In genomic region chr1:120811822-120812221, GRCh38 we compare ENCODE assay signal across 8 cellular contexts.
A peak's percentile ranks its signal among the peaks of the same experiment; 100 is the strongest.
DNase-seq lines count a peak whose midpoint lies in the region; ATAC-seq and TF ChIP-seq lines count a peak whose summit lies in the region.
"Not testable (repeated sequence)": the region's sequence is repeated elsewhere in the genome, so short reads cannot be mapped to it uniquely, and the experiment has no call there.

No MANE protein-coding gene starts in this region.

- TF ChIP-seq RAD21 in IMR-90 (IDR thresholded peaks at IDR 0.05; ENCODE audit: low read length), result not testable (repeated sequence)

- not testable (repeated sequence) for H3K4me1 Mint-ChIP-seq in nephron progenitor cell

- not testable (repeated sequence) for H3K79me1 ChIP-seq in IMR-90 (ENCODE audit: low read depth in 1 of 2, low read length in 2 of 2)

- H4K91ac ChIP-seq in IMR-90 (ENCODE audit: insufficient read depth, low read depth, low read length), result not testable (repeated sequence)

- H2AFZ ChIP-seq in IMR-90 (replicated peaks; ENCODE audit: low read length, poor library complexity); OCI-LY7 (ENCODE audit: low read length): not testable (repeated sequence)

- intact Hi-C loops in IMR-90 (cut with micrococcal nuclease); OCI-LY7 (cut with micrococcal nuclease; ENCODE audit: unreplicated experiment); head of caudate nucleus (cut with DNase I): not testable (repeated sequence)

- H3K9me1 ChIP-seq in IMR-90 (ENCODE audit: insufficient read depth, low read length), result not testable (repeated sequence)

- H2BK120ac ChIP-seq in IMR-90 (ENCODE audit: low read depth, low read length), result not testable (repeated sequence)

- not testable (repeated sequence) for H3K27ac ChIP-seq in IMR-90 (ENCODE audit: insufficient read depth, low read length); OCI-LY7 (ENCODE audit: low read depth, low read length, poor library complexity, severe bottlenecking); brain microvascular endothelial cell

- not testable (repeated sequence) for H3K9ac ChIP-seq in IMR-90 (ENCODE audit: low read depth, low read length)

- H2BK5ac ChIP-seq in IMR-90 (ENCODE audit: low read depth, low read length, poor library complexity, severe bottlenecking), result not testable (repeated sequence)

- in situ Hi-C loops in IMR-90 (cut with MboI; ENCODE audit: low sequenced_read_pairs); brain microvascular endothelial cell (cut with HindIII; ENCODE audit: low pct_ligation_motif_present, low sequenced_read_pairs): not testable (repeated sequence)

- H3K79me2 ChIP-seq in OCI-LY7 (ENCODE audit: insufficient read depth, low read depth, low read length), result not testable (repeated sequence)

- H2AK5ac ChIP-seq in IMR-90 (ENCODE audit: low read depth, low read length), result not testable (repeated sequence)

- H3K27me3 Mint-ChIP-seq in nephron progenitor cell (ENCODE audit: low read depth, poor library complexity), result not testable (repeated sequence)

- not testable (repeated sequence) for H3K27ac Mint-ChIP-seq in nephron progenitor cell

- H4K5ac ChIP-seq in IMR-90 (ENCODE audit: low read depth, low read length), result not testable (repeated sequence)

- not testable (repeated sequence) for BruUV-seq in IMR-90 (replicated peaks; lab: Mats Ljungman, UMichigan); OCI-LY7 (replicated peaks; lab: Mats Ljungman, UMichigan)

- not testable (repeated sequence) for H2BK20ac ChIP-seq in IMR-90 (ENCODE audit: low read depth, low read length)

- TF ChIP-seq CTCF in IMR-90 (conservative IDR thresholded peaks at IDR 0.05; ENCODE audit: low read depth, low read length) (peak; percentile 34), OCI-LY7 (conservative IDR thresholded peaks at IDR 0.05; ENCODE audit: low read length) (peak; percentile 50), brain microvascular endothelial cell (IDR thresholded peaks at IDR 0.05; ENCODE audit: low read depth, low read length, missing control alignments) (peak; percentile 45), nephron progenitor cell (IDR thresholded peaks at IDR 0.05) (peak; percentile 48)

- not testable (repeated sequence) for H3K9me2 ChIP-seq in OCI-LY7 (ENCODE audit: insufficient read depth, low read length)

- H4K8ac ChIP-seq in IMR-90 (ENCODE audit: low read depth in 2 of 2, low read length in 2 of 2), result not testable (repeated sequence)

- no CpG with 5 or more reads among the region's 10 CpGs for WGBS in IMR-90 (ENCODE audit: extremely low coverage in 2 of 2, insufficient read length in 1 of 2), 2 experiments

- not testable (repeated sequence) for H3K4me3 Mint-ChIP-seq in nephron progenitor cell

- POLR2A ChIA-PET in IMR-90 (lab: Charles Lee; ENCODE audit: unreplicated experiment); OCI-LY7 (lab: Charles Lee): not testable (repeated sequence)

- H3K36me3 ChIP-seq in IMR-90 (ENCODE audit: control insufficient read depth, insufficient read depth, low read length); OCI-LY7 (ENCODE audit: insufficient read depth, low read length); brain microvascular endothelial cell (replicated peaks): not testable (repeated sequence)

- H3K14ac ChIP-seq in IMR-90 (replicated peaks; ENCODE audit: low read depth, low read length), result not testable (repeated sequence)

- H3K27me3 ChIP-seq in IMR-90 (ENCODE audit: control insufficient read depth, insufficient read depth, low read length); brain microvascular endothelial cell (replicated peaks): not testable (repeated sequence)

- H3K4me3 ChIP-seq in IMR-90 (ENCODE audit: insufficient read depth, low read depth, low read length); OCI-LY7 (ENCODE audit: low read depth, low read length, poor library complexity, severe bottlenecking); brain microvascular endothelial cell (ENCODE audit: low read depth, low read length): not testable (repeated sequence)

- dilution Hi-C loops in IMR-90 (cut with HindIII; ENCODE audit: low sequenced_read_pairs, unreplicated experiment), result not testable (repeated sequence)

- not testable (repeated sequence) for H3K9me3 ChIP-seq in IMR-90 (ENCODE audit: control insufficient read depth, insufficient read depth, low read length); OCI-LY7 (ENCODE audit: low read length)

- peak; percentile 15 for DNase-seq in COR-L47 (lab: John Stamatoyannopoulos, UW)
- DNase-seq in IMR-90, result peak; percentile 26
- not testable (repeated sequence) for DNase-seq in OCI-LY7 (ENCODE audit: low spot score)
- peak; percentile 47 to 60 for DNase-seq in activated CD4-positive, alpha-beta T cell treated with anti-CD3 and anti-CD28 coated beads, Interleukin-2, amount 50 U/mL, for 48 hours
- peak; percentile 62 for DNase-seq in brain microvascular endothelial cell
- DNase-seq in head of caudate nucleus, result peak in 37 of 42 donors; percentile 1 to 73 (median 33)
- peak; percentile 53 for DNase-seq in nephron progenitor cell
- peak; percentile 11 for DNase-seq in stimulated activated naive CD4-positive, alpha-beta T cell treated with Interleukin-2 at 50 U/mL for 16 hours (lab: John Stamatoyannopoulos, UW)

- not testable (repeated sequence) for H3K9me3 Mint-ChIP-seq in nephron progenitor cell

- H3K4me1 ChIP-seq in IMR-90 (ENCODE audit: control insufficient read depth, insufficient read depth, low read length); OCI-LY7 (ENCODE audit: insufficient read depth, low read length, poor library complexity, severe bottlenecking): not testable (repeated sequence)

- not testable (repeated sequence) for H2AK9ac ChIP-seq in IMR-90 (replicated peaks; ENCODE audit: low read depth, low read length, poor library complexity)

- not testable (repeated sequence) for ATAC-seq in IMR-90 (ENCODE audit: low read depth)

- TF ChIP-seq POLR2A in IMR-90 (IDR thresholded peaks at IDR 0.05; ENCODE audit: low read depth, low read length), result not testable (repeated sequence)

- not testable (repeated sequence) for H3K36me3 Mint-ChIP-seq in nephron progenitor cell (ENCODE audit: low read depth)

- not testable (repeated sequence) for H3K18ac ChIP-seq in IMR-90 (ENCODE audit: low read depth, low read length)

- H3K4ac ChIP-seq in IMR-90 (ENCODE audit: low read depth, low read length), result not testable (repeated sequence)

- not testable (repeated sequence) for H3K4me2 ChIP-seq in IMR-90 (ENCODE audit: low read depth, low read length); OCI-LY7 (ENCODE audit: low read length)

- not testable (repeated sequence) for H3K56ac ChIP-seq in IMR-90 (ENCODE audit: extremely low read depth, insufficient read depth, low read length)

- CTCF ChIA-PET in IMR-90 (lab: Yijun Ruan, JAX); OCI-LY7 (lab: Charles Lee; ENCODE audit: unreplicated experiment): not testable (repeated sequence)

- not testable (repeated sequence) for H3K23ac ChIP-seq in IMR-90 (ENCODE audit: low read depth, low read length)

- not testable (repeated sequence) for H4K20me1 ChIP-seq in IMR-90 (ENCODE audit: insufficient read depth, low read length); OCI-LY7 (ENCODE audit: insufficient read depth, low read length)

- H2BK15ac ChIP-seq in IMR-90 (ENCODE audit: low read depth, low read length), result not testable (repeated sequence)

TF ChIP-seq in IMR-90, 13 proteins besides CTCF, POLR2A, EP300 and RAD21:
- peak; percentile 18; the same call in 1 of the 2 replicates for TF ChIP-seq SMC3 (IDR thresholded peaks at IDR 0.05; ENCODE audit: low read depth, low read length)
